In the genomic region with DNA sequence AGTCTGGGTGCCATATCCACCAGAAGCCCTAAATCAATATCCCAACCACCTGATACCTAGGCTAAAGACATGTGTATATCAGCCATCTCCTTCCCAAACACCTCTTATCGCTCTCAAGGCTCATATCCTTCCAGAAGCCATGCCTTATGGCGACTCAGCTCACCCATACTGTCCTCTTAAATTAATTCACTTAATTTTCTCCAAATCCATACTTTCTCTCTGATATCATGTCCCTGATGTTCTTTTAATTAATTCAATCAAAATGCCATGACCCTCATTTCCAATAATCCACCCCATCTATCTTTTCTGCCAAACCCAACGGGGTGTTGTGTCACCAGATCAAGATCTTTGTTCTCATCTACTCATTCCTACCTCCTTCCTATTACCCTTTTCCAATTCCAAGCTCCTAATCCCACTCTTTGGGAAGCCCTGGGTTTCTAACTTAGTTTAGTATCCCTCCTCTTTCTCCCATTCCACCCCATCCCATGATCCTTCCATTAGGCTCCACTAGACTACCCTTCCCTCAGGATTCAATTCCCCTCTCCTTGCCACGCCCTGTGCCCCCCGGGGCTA, we compare ENCODE assay signal across 8 cellular contexts. TPM values are rescaled to one million over a fixed set of nuclear protein-coding genes. Genes with fewer than 3 reads are reported as not detected.
A peak's percentile ranks its signal among the peaks of the same experiment; 100 is the strongest.
DNase-seq lines count a peak whose midpoint lies in the region; ATAC-seq and TF ChIP-seq lines count a peak whose summit lies in the region.

No MANE protein-coding gene starts in this region.

- peak overlapping the region; percentile 96 for H3K4me3 Mint-ChIP-seq in nephron progenitor cell

- ATAC-seq in HG03354 (IDR thresholded peaks at IDR 0.05; ENCODE audit: poor library complexity, severe bottlenecking, unreplicated experiment) (no peak), GM21529 (IDR thresholded peaks at IDR 0.05; ENCODE audit: unreplicated experiment) (no peak), left colon (no peak)

- H3K27ac ChIP-seq in MM.1S (ENCODE audit: low read length) = no peak overlapping the region
- peak overlapping the region; percentile 36 for H3K27ac ChIP-seq in duodenal mucosa (ENCODE audit: low read depth, low read length)

- H3K36me3 ChIP-seq in BJ (ENCODE audit: control insufficient read depth, insufficient read depth, low read length) = no peaks in the 10 kb centered on the region
- no peaks in the 10 kb centered on the region for H3K36me3 ChIP-seq in MM.1S (replicated peaks; ENCODE audit: insufficient read depth, low read length)
- no peaks in the 10 kb centered on the region for H3K36me3 ChIP-seq in duodenal mucosa (ENCODE audit: control insufficient read depth in 1 of 2, insufficient read depth in 2 of 2, low read length in 2 of 2)

- H3K27me3 ChIP-seq in BJ (ENCODE audit: control insufficient read depth, insufficient read depth, low read length) (no peaks in the 10 kb centered on the region), MM.1S (replicated peaks; ENCODE audit: insufficient read depth, low read length) (no peaks in the 10 kb centered on the region), duodenal mucosa (ENCODE audit: control insufficient read depth in 1 of 2, insufficient read depth in 2 of 2, low read length in 2 of 2) (no peaks in the 10 kb centered on the region)

- H3K9me3 Mint-ChIP-seq in nephron progenitor cell = no peaks in the 10 kb centered on the region

- CTCF ChIA-PET in BJ (lab: Yijun Ruan, JAX) = interaction anchor here (1.2 to 2.2 kb wide), 4 partner anchors 9 to 82 kb away, joined by 3 to 9 read pairs (median 5); no protein-coding TSS in a partner anchor

- peak overlapping the region; percentile 72 for H2AFZ ChIP-seq in MM.1S (ENCODE audit: low read length)

- H3K4me1 Mint-ChIP-seq in nephron progenitor cell = peaks cover 51% of the 10 kb centered on the region

- TF ChIP-seq CTCF in BJ (IDR thresholded peaks at IDR 0.05; ENCODE audit: insufficient read depth, low read depth, low read length) = no peak
- TF ChIP-seq CTCF in MM.1S (IDR thresholded peaks at IDR 0.05; ENCODE audit: low read length) = no peak
- TF ChIP-seq CTCF in nephron progenitor cell (IDR thresholded peaks at IDR 0.05) = no peak

- DNase-seq in BJ (ENCODE audit: low read depth) (no peak), MM.1S (no peak), nephron progenitor cell (no peak), left colon (no peak), NCI-H1694 treated with DMSO at 0.1 percent for 48 hours (lab: John Stamatoyannopoulos, UW) (no peak)

- H4K20me1 ChIP-seq in MM.1S (ENCODE audit: insufficient read depth, low read length) = no peaks in the 10 kb centered on the region

- intact Hi-C loops in left colon (cut with DNase I, micrococcal nuclease) = loop anchor here in 1 of 2 donors (10.0 kb wide), 1 partner anchor 49 kb away; the partner anchor contains the start of gene ATP5MC2

- peak overlapping the region; percentile 92 for H3K4me2 ChIP-seq in MM.1S (ENCODE audit: low read depth, low read length)

- H3K9me2 ChIP-seq in MM.1S (replicated peaks; ENCODE audit: insufficient read depth, low read length) = no peaks in the 10 kb centered on the region

- H3K27ac Mint-ChIP-seq in nephron progenitor cell = peak overlapping the region; percentile 29

- H3K27me3 Mint-ChIP-seq in nephron progenitor cell (ENCODE audit: low read depth, poor library complexity) = peaks cover 4% of the 10 kb centered on the region

- H3F3A ChIP-seq in MM.1S (ENCODE audit: insufficient read depth, low read length) = peaks cover 6% of the 10 kb centered on the region; the same call in 1 of the 2 replicates

- H3K9ac ChIP-seq in MM.1S (ENCODE audit: low read length) (peak overlapping the region; percentile 80), duodenal mucosa (ENCODE audit: low read depth in 1 of 2, low read length in 2 of 2) (peak overlapping the region; percentile 84 to 97)

- POLR2A ChIA-PET in BJ (lab: Charles Lee) = no interaction called here

- H3K4me3 ChIP-seq in BJ (ENCODE audit: low read depth, low read length) (peak overlapping the region; percentile 86), MM.1S (ENCODE audit: low read length) (peak overlapping the region; percentile 89), duodenal mucosa (ENCODE audit: low read depth in 1 of 2, low read length in 2 of 2) (peak overlapping the region; percentile 91 to 98)

- H3K4me1 ChIP-seq in MM.1S (ENCODE audit: low read length) (peaks cover 16% of the 10 kb centered on the region), duodenal mucosa (ENCODE audit: control insufficient read depth in 1 of 2, insufficient read depth in 2 of 2, low read length in 2 of 2) (peaks cover 22 to 33% of the 10 kb centered on the region in 2 donors)

- H3K36me3 Mint-ChIP-seq in nephron progenitor cell (ENCODE audit: low read depth) = peaks cover 15% of the 10 kb centered on the region

- H3K79me2 ChIP-seq in MM.1S (ENCODE audit: low read length) = peaks cover 51% of the 10 kb centered on the region

- H3K9me3 ChIP-seq in MM.1S (replicated peaks; ENCODE audit: insufficient read depth, low read length) (no peaks in the 10 kb centered on the region), duodenal mucosa (ENCODE audit: control insufficient read depth in 1 of 2, low read length in 2 of 2) (no peaks in the 10 kb centered on the region)

RNA-seq across cellular contexts. Expression of gene ATF7, which starts 0.7 kb away (rescaled TPM):
- 21.8 and 22.9 TPM in 2 replicates for polyA plus RNA-seq in BJ (2011; rRNA removed)
- 21.8 and 28.3 TPM in 2 replicates for polyA minus RNA-seq in BJ (2011; rRNA and poly(A)+ RNA removed)
- 10 to 100 TPM; 38.3 to 39.2 TPM for total RNA-seq in left colon

RNA-seq across cellular contexts. Expression of gene ATP5MC2, which starts 50.4 kb away (rescaled TPM):
- polyA plus RNA-seq in BJ (2011; rRNA removed) = 356 and 381 TPM in 2 replicates
- 476 and 1,007 TPM in 2 replicates for polyA minus RNA-seq in BJ (2011; rRNA and poly(A)+ RNA removed)
- 100 to 1,000 TPM; 323 to 371 TPM for total RNA-seq in left colon
